In the genomic region with DNA sequence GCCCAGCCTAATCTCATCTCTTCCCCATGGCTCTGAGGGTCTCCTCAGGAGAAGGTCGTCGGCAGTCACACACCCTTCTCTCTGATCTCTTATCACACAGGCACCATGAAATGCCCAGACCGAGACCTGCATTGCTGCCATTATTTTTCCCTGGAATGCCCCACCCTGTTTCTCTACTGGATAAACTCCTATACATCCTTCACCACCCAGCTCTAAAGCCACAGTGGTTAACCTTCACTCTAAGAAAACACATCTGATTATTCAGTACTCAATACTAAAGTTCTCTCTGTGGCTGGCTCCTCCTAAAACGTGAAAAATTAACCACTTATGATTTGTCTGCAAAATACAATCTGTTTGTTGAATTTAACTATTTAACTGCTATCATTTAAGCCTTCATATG, we compare ENCODE assay signal across 24 cellular contexts.
"Had no signal": no experiment of that assay in that cellular context is flagged by ENCODE, and none has a peak within 500 bp of the region (broad histone marks: within the 10 kb centered on the region; RNA-seq: fewer than 3 reads in every experiment).

No MANE protein-coding gene starts in this region.

- ATAC-seq: effector memory CD8-positive, alpha-beta T cell; esophagus mucosa; foreskin keratinocyte; gastrocnemius medialis; gastroesophageal sphincter; heart left ventricle had no signal

- H3K27ac ChIP-seq: colonic mucosa, coronary artery, epithelial cell of prostate, esophagus muscularis mucosa, esophagus squamous epithelium, foreskin keratinocyte, gastrocnemius medialis, gastroesophageal sphincter, heart left ventricle, heart right ventricle had no signal

- H3K27me3 ChIP-seq: colonic mucosa, dorsolateral prefrontal cortex, esophagus muscularis mucosa, esophagus squamous epithelium, gastrocnemius medialis, gastroesophageal sphincter had no signal

- H3K9me3 ChIP-seq: colonic mucosa, esophagus muscularis mucosa, esophagus squamous epithelium, gastrocnemius medialis, gastroesophageal sphincter had no signal

- H3K4me1 ChIP-seq: colonic mucosa, foreskin keratinocyte had no signal

- DNase-seq: colonic mucosa; cortex of kidney; dermis blood vessel endothelial cell; dorsolateral prefrontal cortex; effector CD4-positive, alpha-beta T cell; effector CD8-positive, alpha-beta T cell; effector memory CD4-positive, alpha-beta T cell; effector memory CD8-positive, alpha-beta T cell; endodermal cell; erythroblast; esophagus squamous epithelium; foreskin fibroblast; foreskin keratinocyte; foreskin melanocyte; gastrocnemius medialis; glutamatergic neuron; head of caudate nucleus; heart left ventricle; heart right ventricle had no signal

- H3K4me3 ChIP-seq: colonic mucosa, coronary artery, dorsolateral prefrontal cortex, esophagus muscularis mucosa, esophagus squamous epithelium, gastrocnemius medialis, gastroesophageal sphincter, heart left ventricle, heart right ventricle had no signal

- H3K36me3 ChIP-seq: colonic mucosa, esophagus muscularis mucosa, esophagus squamous epithelium, gastrocnemius medialis, gastroesophageal sphincter, heart left ventricle, heart right ventricle had no signal
